29 cellular contexts compared by ENCODE assay signal in genomic region chr1:1109743-1110142, GRCh38. TPM values are rescaled to one million over a fixed set of nuclear protein-coding genes. Genes with fewer than 3 reads are reported as not detected.
A peak's percentile ranks its signal among the peaks of the same experiment; 100 is the strongest.
DNase-seq lines count a peak whose midpoint lies in the region; ATAC-seq and TF ChIP-seq lines count a peak whose summit lies in the region.
"Had no signal": no experiment of that assay in that cellular context is flagged by ENCODE, and none has a peak within 500 bp of the region (broad histone marks: within the 10 kb centered on the region; RNA-seq: fewer than 3 reads in every experiment).

No MANE protein-coding gene starts in this region.

- H3K27me3 Mint-ChIP-seq in CD8-positive, alpha-beta memory T cell: no peaks in the 10 kb centered on the region
- H3K27me3 Mint-ChIP-seq: activated T-cell treated with anti-CD3 and anti-CD28 coated beads, Interleukin-2, amount 50 U/mL, for 24 hours; IgD-negative memory B cell; stimulated activated naive CD8-positive, alpha-beta T cell treated with anti-CD3 and anti-CD28 coated beads, Interleukin-15, amount 100 ng/mL, for 72 hours; T-cell had no signal

- H3K36me3 ChIP-seq in CD8-positive, alpha-beta memory T cell (ENCODE audit: insufficient read depth, low read length): no peaks in the 10 kb centered on the region
- no peaks in the 10 kb centered on the region for H3K36me3 ChIP-seq in colonic mucosa
- H3K36me3 ChIP-seq: adrenal gland, neutrophil had no signal

- TF ChIP-seq CTCF in colonic mucosa (IDR thresholded peaks at IDR 0.05): no peak

- H3K27ac ChIP-seq in CD8-positive, alpha-beta memory T cell (ENCODE audit: low read depth, low read length): peak overlapping the region; percentile 35
- H3K27ac ChIP-seq in colonic mucosa: peak overlapping the region; percentile 77
- H3K27ac ChIP-seq: adrenal gland, body of pancreas, dorsolateral prefrontal cortex, neutrophil, psoas muscle, skin epidermis, tibial nerve had no signal

- H3K9me3 Mint-ChIP-seq in CD8-positive, alpha-beta memory T cell: no peaks in the 10 kb centered on the region

- POLR2A ChIA-PET in CD8-positive, alpha-beta memory T cell (lab: Charles Lee): no interaction called here

- H3K36me3 Mint-ChIP-seq in CD8-positive, alpha-beta memory T cell: peaks cover 4 to 16% (median 5%) of the 10 kb centered on the region in 3 donors

- no peaks in the 10 kb centered on the region for H3K27me3 ChIP-seq in CD8-positive, alpha-beta memory T cell (ENCODE audit: insufficient read depth, low read length, poor library complexity, severe bottlenecking)
- no peaks in the 10 kb centered on the region for H3K27me3 ChIP-seq in colonic mucosa
- H3K27me3 ChIP-seq: adrenal gland, body of pancreas, dorsolateral prefrontal cortex, tibial nerve had no signal

- peak overlapping the region in 1 of 2 donors; percentile 70 for H3K9ac ChIP-seq in colonic mucosa (ENCODE audit: low read depth in 2 of 2, low read length in 2 of 2)

- H3K4me3 Mint-ChIP-seq in CD8-positive, alpha-beta memory T cell: no peak overlapping the region
- H3K4me3 Mint-ChIP-seq: activated T-cell treated with anti-CD3 and anti-CD28 coated beads, Interleukin-2, amount 50 U/mL, for 24 hours; H9; IgD-negative memory B cell; stimulated activated naive CD8-positive, alpha-beta T cell treated with anti-CD3 and anti-CD28 coated beads, Interleukin-15, amount 100 ng/mL, for 72 hours; T-cell had no signal

- intact Hi-C loops in colonic mucosa (cut with DNase I): no loop called here
- intact Hi-C loops in posterior vena cava (cut with DNase I): no loop called here

- H3K4me3 ChIP-seq in CD8-positive, alpha-beta memory T cell (ENCODE audit: low read length): no peak overlapping the region
- no peak overlapping the region for H3K4me3 ChIP-seq in colonic mucosa
- H3K4me3 ChIP-seq: adrenal gland, body of pancreas, psoas muscle, skin epidermis, tibial nerve had no signal

- peaks cover 2% of the 10 kb centered on the region for H3K4me1 ChIP-seq in CD8-positive, alpha-beta memory T cell (ENCODE audit: insufficient read depth, low read length)
- peaks cover 3% of the 10 kb centered on the region for H3K4me1 ChIP-seq in colonic mucosa
- H3K4me1 ChIP-seq: adrenal gland, psoas muscle had no signal

- DNase-seq in CD8-positive, alpha-beta memory T cell: peak in 1 of 5 donors; percentile 37
- peak; percentile 44 for DNase-seq in OCI-M1 (lab: John Stamatoyannopoulos, UW)
- DNase-seq in colonic mucosa: peak; percentile 89
- peak; percentile 56 for DNase-seq in posterior vena cava (ENCODE audit: low spot score)
- DNase-seq in NCI-H2227 treated with DMSO at 0.1 percent for 48 hours (lab: John Stamatoyannopoulos, UW): no peak
- DNase-seq in activated CD4-positive, alpha-beta T cell treated with anti-CD3 and anti-CD28 coated beads, Interleukin-2, amount 50 U/mL, for 48 hours: no peak
- DNase-seq: activated naive CD4-positive, alpha-beta T cell; activated T-cell treated with anti-CD3 and anti-CD28 coated beads, Interleukin-2, amount 50 U/mL, for 24 hours; body of pancreas; C1 segment of cervical spinal cord; DND-41; H9; NCI-H1092 treated with DMSO at 0.1 percent for 48 hours; NCI-H187 treated with DMSO at 0.1 percent for 48 hours; NCI-H69; psoas muscle; stimulated activated naive CD8-positive, alpha-beta T cell treated with anti-CD3 and anti-CD28 coated beads, Interleukin-15, amount 100 ng/mL, for 72 hours; T-cell had no signal

- no peak for ATAC-seq in HG02885 (IDR thresholded peaks at IDR 0.05; ENCODE audit: poor library complexity, unreplicated experiment)
- ATAC-seq: body of pancreas; psoas muscle; stimulated activated naive CD8-positive, alpha-beta T cell treated with anti-CD3 and anti-CD28 coated beads, Interleukin-15, amount 100 ng/mL, for 72 hours; T-cell had no signal

- H3K4me1 Mint-ChIP-seq in CD8-positive, alpha-beta memory T cell: peaks cover 10 to 19% (median 15%) of the 10 kb centered on the region in 3 donors

- CTCF ChIA-PET in CD8-positive, alpha-beta memory T cell (lab: Charles Lee): no interaction called here

- no peak overlapping the region for H3K27ac Mint-ChIP-seq in CD8-positive, alpha-beta memory T cell
- H3K27ac Mint-ChIP-seq: activated T-cell treated with anti-CD3 and anti-CD28 coated beads, Interleukin-2, amount 50 U/mL, for 24 hours; H9; IgD-negative memory B cell; stimulated activated naive CD8-positive, alpha-beta T cell treated with anti-CD3 and anti-CD28 coated beads, Interleukin-15, amount 100 ng/mL, for 72 hours; T-cell had no signal

- no peaks in the 10 kb centered on the region for H3K9me3 ChIP-seq in CD8-positive, alpha-beta memory T cell (ENCODE audit: low read length)
- no peaks in the 10 kb centered on the region for H3K9me3 ChIP-seq in colonic mucosa
- H3K9me3 ChIP-seq: adrenal gland, body of pancreas had no signal

RNA-seq across cellular contexts. Expression of gene C1orf159, which starts 6.1 kb away (rescaled TPM):
- 10 to 100 TPM; 18.7 to 20.8 TPM for total RNA-seq in CD8-positive, alpha-beta memory T cell
- 7.9 TPM for polyA plus RNA-seq in CD8-positive, alpha-beta memory T cell
- total RNA-seq in colonic mucosa (10 to 100 TPM; 18.9 to 36.0 TPM), posterior vena cava (1 to 10 TPM; 6.7 to 7.4 TPM)

RNA-seq across cellular contexts. Expression of gene RNF223, which starts 35.6 kb away (rescaled TPM):
- total RNA-seq in CD8-positive, alpha-beta memory T cell: not detected
- not detected for polyA plus RNA-seq in CD8-positive, alpha-beta memory T cell
- 1 to 10 TPM; 5.1 to 5.7 TPM for total RNA-seq in colonic mucosa
- total RNA-seq in posterior vena cava: not detected
- total RNA-seq: activated CD8-positive, alpha-beta memory T cell treated with anti-CD3 and anti-CD28 coated beads for 36 hours; adrenal gland; H9; psoas muscle; RPMI7951; SK-MEL-5; T-cell; tibial nerve had no signal
- polyA plus RNA-seq: AG04450, IgD-negative memory B cell, psoas muscle had no signal

Comparison
In these comparisons a context has a peak if more than half of its experiments do, and no peak if none do; other contexts are left out.
1. DNase-seq: peak in OCI-M1 (single experiment), colonic mucosa (single experiment) and posterior vena cava (single experiment); none in NCI-H2227 treated with DMSO at 0.1 percent for 48 hours (single experiment) and activated CD4-positive, alpha-beta T cell treated with anti-CD3 and anti-CD28 coated beads, Interleukin-2, amount 50 U/mL, for 48 hours (0 of 2).
2. RNA of gene RNF223, which starts 35.6 kb away (total RNA-seq): 5.1 to 5.7 TPM in colonic mucosa; not detected in posterior vena cava and not detected in CD8-positive, alpha-beta memory T cell; every median in the first group is over 4 times any median in the second.